ENCODE assay signal across 8 cellular contexts in the genomic region with DNA sequence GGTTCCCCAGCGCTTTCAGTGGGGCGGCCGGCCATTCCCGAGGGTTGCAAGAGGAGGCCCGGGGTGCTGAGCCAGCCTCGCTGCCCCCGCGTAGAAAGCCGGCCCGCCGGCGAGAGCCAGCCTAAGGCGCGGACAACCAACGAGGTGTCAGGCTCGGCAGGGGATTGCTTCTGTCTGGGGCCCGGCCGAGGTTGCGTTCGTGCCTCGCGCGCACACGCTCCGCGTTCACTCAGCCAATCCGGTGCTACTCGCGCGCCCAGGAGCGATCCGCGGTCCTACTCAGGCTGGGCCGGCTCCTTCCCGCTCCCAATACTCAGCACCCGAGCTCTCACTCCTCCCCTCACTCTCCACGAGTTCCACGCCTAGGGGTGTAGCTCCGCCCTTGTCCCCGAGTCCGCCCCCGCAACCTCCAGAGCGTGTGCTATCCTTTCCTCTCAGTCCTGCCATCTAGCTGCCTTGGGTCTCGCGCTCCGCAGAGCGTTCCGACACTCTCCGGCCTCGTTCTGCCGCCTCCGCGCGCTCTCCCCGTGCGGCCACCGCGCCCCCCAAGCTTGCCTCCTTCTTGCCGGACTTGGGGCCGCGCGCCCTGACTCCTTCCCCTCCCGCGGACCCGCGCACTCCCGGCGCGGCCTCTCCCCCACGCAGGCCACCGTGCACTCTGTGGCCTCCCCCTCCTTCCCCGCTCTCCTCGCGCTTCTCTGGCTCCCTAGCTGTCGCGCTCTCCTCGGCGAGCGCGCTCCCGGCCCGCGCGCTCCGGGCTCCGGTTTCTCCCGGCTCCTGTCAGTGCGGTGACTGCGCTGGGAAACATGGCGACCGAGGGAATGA. TPM values are rescaled to one million over a fixed set of nuclear protein-coding genes. Genes with fewer than 3 reads are reported as not detected.
DNase-seq lines count a peak whose midpoint lies in the region; ATAC-seq and TF ChIP-seq lines count a peak whose summit lies in the region.

GPHN (plus strand) TSS at position 426 of the 825 bp plus-strand sequence.

- H3K36me3 ChIP-seq in DOHH2 (ENCODE audit: control insufficient read depth, low read length) (peaks cover 10% of the 10 kb centered on the region; the same call in 1 of the 2 replicates), stomach smooth muscle (ENCODE audit: control insufficient read depth in 2 of 2, insufficient read depth in 2 of 2, low read length in 2 of 2) (no peaks in the 10 kb centered on the region)

- H3K4me2 ChIP-seq in DOHH2 (ENCODE audit: low read length) = peak within 1 kb of the TSS; percentile 85

- peak; percentile 81 for ATAC-seq in GM21825 (IDR thresholded peaks at IDR 0.05; ENCODE audit: unreplicated experiment)

- peaks cover 61% of the 10 kb centered on the region for H3K79me2 ChIP-seq in DOHH2 (ENCODE audit: control insufficient read depth, low read length)

- H3K4me3 ChIP-seq in DOHH2 (ENCODE audit: low read length) (peak within 1 kb of the TSS; percentile 98), fibroblast of villous mesenchyme (ENCODE audit: low read depth, low read length) (peak within 1 kb of the TSS; percentile 87), stomach smooth muscle (ENCODE audit: low read length in 2 of 2) (peak within 1 kb of the TSS; percentile 91 to 92)

- peak; percentile 97 to 99 for DNase-seq in Kasumi-1 (lab: John Stamatoyannopoulos, UW)
- peak; percentile 76 for DNase-seq in SIG-M5 (lab: John Stamatoyannopoulos, UW)
- DNase-seq in activated gamma-delta T cell treated with Interleukin-2 at 50 U/mL for 16 hours = peak; percentile 78
- DNase-seq in fibroblast of villous mesenchyme (ENCODE audit: low read depth) = peak; percentile 96
- peak; percentile 85 for DNase-seq in neural crest cell (ENCODE audit: low read depth, low spot score)

- no peaks in the 10 kb centered on the region for H3K36me3 Mint-ChIP-seq in neural crest cell (ENCODE audit: low read depth)

- peak within 1 kb of the TSS; percentile 64 for H3K27ac ChIP-seq in DOHH2 (ENCODE audit: low read depth, low read length)
- H3K27ac ChIP-seq in stomach smooth muscle (ENCODE audit: low read length) = peak within 1 kb of the TSS; percentile 81

- H3K27me3 Mint-ChIP-seq in neural crest cell (ENCODE audit: low read depth) = peaks cover 20% of the 10 kb centered on the region

- H3K9me2 ChIP-seq in DOHH2 (replicated peaks; ENCODE audit: control insufficient read depth, low read length) = no peaks in the 10 kb centered on the region

- peak within 1 kb of the TSS; percentile 98 for H3K4me3 Mint-ChIP-seq in neural crest cell

- H3K27me3 ChIP-seq in DOHH2 (ENCODE audit: control insufficient read depth, low read length) (no peaks in the 10 kb centered on the region), stomach smooth muscle (ENCODE audit: control insufficient read depth in 1 of 2, insufficient read depth in 2 of 2, low read length in 2 of 2) (no peaks in the 10 kb centered on the region)

- H3F3A ChIP-seq in DOHH2 (ENCODE audit: control insufficient read depth, insufficient read depth) = peaks cover 11% of the 10 kb centered on the region; the same call in 1 of the 2 replicates

- H3K27ac Mint-ChIP-seq in neural crest cell (ENCODE audit: unreplicated experiment) = peak within 1 kb of the TSS; percentile 97

- no peaks in the 10 kb centered on the region for H3K9me3 Mint-ChIP-seq in neural crest cell

- no peaks in the 10 kb centered on the region for H3K9me3 ChIP-seq in DOHH2 (ENCODE audit: control insufficient read depth, insufficient read depth, low read length)
- H3K9me3 ChIP-seq in stomach smooth muscle (ENCODE audit: control insufficient read depth in 2 of 2, low read length in 2 of 2) = no peaks in the 10 kb centered on the region

- TF ChIP-seq CTCF in DOHH2 (IDR thresholded peaks at IDR 0.05; ENCODE audit: low read depth, low read length, poor library complexity, severe bottlenecking) (peak; percentile 34), fibroblast of villous mesenchyme (IDR thresholded peaks at IDR 0.05; ENCODE audit: insufficient read depth, low read depth, low read length) (peak; percentile 24), neural crest cell (conservative IDR thresholded peaks at IDR 0.05) (peak; percentile 39)

- peaks cover 22% of the 10 kb centered on the region for H4K20me1 ChIP-seq in DOHH2 (ENCODE audit: control insufficient read depth, insufficient read depth, low read depth, low read length)

- peaks cover 24% of the 10 kb centered on the region for H3K4me1 Mint-ChIP-seq in neural crest cell

- peaks cover 46% of the 10 kb centered on the region for H3K4me1 ChIP-seq in DOHH2 (ENCODE audit: control insufficient read depth, low read length)
- H3K4me1 ChIP-seq in stomach smooth muscle (ENCODE audit: control insufficient read depth, insufficient read depth, low read length) = peaks cover 5% of the 10 kb centered on the region

- peak within 1 kb of the TSS; percentile 89 to 91 for H3K9ac ChIP-seq in stomach smooth muscle (ENCODE audit: low read length in 2 of 2)

RNA-seq across cellular contexts. Expression of gene GPHN, which starts in this region (rescaled TPM):
- total RNA-seq in fibroblast of villous mesenchyme = 5.8 and 9.1 TPM in 2 replicates
- 38.8 and 43.5 TPM in 2 replicates for total RNA-seq in neural crest cell

Comparison
In these comparisons a context has a peak if more than half of its experiments do, and no peak if none do; other contexts are left out.
1. Peak in every context shown above with its lines: DNase-seq, ATAC-seq, H3K4me3 ChIP-seq and H3K27ac ChIP-seq.